ENCODE assay signal across 30 cellular contexts in the genomic region with DNA sequence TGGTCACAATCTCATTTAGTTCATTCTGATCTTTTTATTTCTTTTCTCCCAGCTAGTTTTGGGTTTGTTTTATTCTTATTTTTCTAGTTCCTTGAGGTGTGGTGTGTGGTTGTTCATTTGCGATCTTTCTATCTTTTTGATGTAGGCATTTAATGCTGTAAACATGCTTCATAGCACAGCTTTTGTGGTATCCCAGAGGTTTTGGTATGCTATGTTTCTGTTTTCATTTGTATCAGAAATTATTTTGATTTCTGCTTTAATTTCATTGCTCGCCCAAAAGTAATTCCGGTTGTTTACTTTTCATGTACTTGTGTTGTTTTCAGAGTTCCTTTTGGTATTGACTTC. TPM values are rescaled to one million over a fixed set of nuclear protein-coding genes. Genes with fewer than 3 reads are reported as not detected.
DNase-seq lines count a peak whose midpoint lies in the region; ATAC-seq and TF ChIP-seq lines count a peak whose summit lies in the region.
"Had no signal": no experiment of that assay in that cellular context is flagged by ENCODE, and none has a peak within 500 bp of the region (broad histone marks: within the 10 kb centered on the region; RNA-seq: fewer than 3 reads in every experiment).

No MANE protein-coding gene starts in this region.

- DNase-seq in activated CD4-positive, alpha-beta T cell treated with anti-CD3 and anti-CD28 coated beads for 36 hours = no peak
- no peak for DNase-seq in activated CD4-positive, alpha-beta T cell treated with anti-CD3 and anti-CD28 coated beads, Interleukin-2, amount 50 U/mL, for 48 hours
- DNase-seq in activated naive CD8-positive, alpha-beta T cell treated with anti-CD3 and anti-CD28 coated beads, Interleukin-2, amount 10 ng/mL, durations not matched to agents 7 days and 5 days = no peak
- no peak for DNase-seq in naive thymus-derived CD8-positive, alpha-beta T cell
- no peak for DNase-seq in stimulated activated CD4-positive, alpha-beta T cell treated with anti-CD3 and anti-CD28 coated beads, Interleukin-4, amount 100 ng/mL, for 1 hour
- DNase-seq in PC-9 (no peak), AG08396 (ENCODE audit: low spot score) (no peak)
- DNase-seq: 8988T; AML-193; COR-L47; cortex of kidney; DMS79; GF-D8; HCEC 1CT; islet precursor cell; Kasumi-1; midbrain; NCI-H146; nephron progenitor cell; right cardiac atrium; spleen; stimulated activated CD4-positive, alpha-beta T cell treated with anti-CD3 and anti-CD28 coated beads, Interleukin-4, amount 100 ng/mL, for 24 hours; stomach; T-helper 9 cell; tibial artery; WERI-Rb-1 had no signal

- peaks cover 19% of the 10 kb centered on the region; the same call in 1 of the 2 replicates for H3K9me3 ChIP-seq in PC-9 (ENCODE audit: insufficient read depth, low read depth)
- H3K9me3 ChIP-seq: stomach, tibial artery had no signal

- no peaks in the 10 kb centered on the region for H3K4me1 ChIP-seq in PC-9 (replicated peaks; ENCODE audit: insufficient read depth)
- H3K4me1 ChIP-seq: parathyroid adenoma had no signal

- H3K4me3 Mint-ChIP-seq in activated CD4-positive, alpha-beta T cell treated with anti-CD3 and anti-CD28 coated beads for 36 hours = no peak overlapping the region
- H3K4me3 Mint-ChIP-seq in activated naive CD8-positive, alpha-beta T cell treated with anti-CD3 and anti-CD28 coated beads, Interleukin-2, amount 10 ng/mL, durations not matched to agents 7 days and 5 days = peak overlapping the region; percentile 11
- H3K4me3 Mint-ChIP-seq in naive thymus-derived CD8-positive, alpha-beta T cell = peak overlapping the region in 7 of 10 donors; percentile 11 to 62 (median 24)
- H3K4me3 Mint-ChIP-seq: nephron progenitor cell had no signal

- no peaks in the 10 kb centered on the region for H3K27me3 ChIP-seq in PC-9 (ENCODE audit: insufficient read depth, low read depth)
- H3K27me3 ChIP-seq: spleen, stomach, tibial artery had no signal

- peaks cover 32% of the 10 kb centered on the region for H3K4me1 Mint-ChIP-seq in activated CD4-positive, alpha-beta T cell treated with anti-CD3 and anti-CD28 coated beads for 36 hours
- H3K4me1 Mint-ChIP-seq in activated naive CD8-positive, alpha-beta T cell treated with anti-CD3 and anti-CD28 coated beads, Interleukin-2, amount 10 ng/mL, durations not matched to agents 7 days and 5 days = peaks cover 17% of the 10 kb centered on the region
- peaks cover 26 to 54% (median 48%) of the 10 kb centered on the region in 4 donors for H3K4me1 Mint-ChIP-seq in naive thymus-derived CD8-positive, alpha-beta T cell
- H3K4me1 Mint-ChIP-seq: nephron progenitor cell had no signal

- TF ChIP-seq CTCF in PC-9 (conservative IDR thresholded peaks at IDR 0.05) = no peak

- H3K27ac ChIP-seq in PC-9 = no peak overlapping the region
- H3K27ac ChIP-seq: parathyroid adenoma, spleen, stomach, tibial artery, WERI-Rb-1 had no signal

- POLR2A ChIA-PET in activated CD4-positive, alpha-beta T cell treated with anti-CD3 and anti-CD28 coated beads for 36 hours (lab: Charles Lee) = interaction anchor here (0.7 kb wide), 1 partner anchor 60 kb away, joined by 3 read pairs; no protein-coding TSS in a partner anchor
- POLR2A ChIA-PET in activated naive CD8-positive, alpha-beta T cell treated with anti-CD3 and anti-CD28 coated beads, Interleukin-2, amount 10 ng/mL, durations not matched to agents 7 days and 5 days (lab: Charles Lee) = no interaction called here
- POLR2A ChIA-PET in naive thymus-derived CD8-positive, alpha-beta T cell (lab: Charles Lee) = interaction anchor here (1.0 kb wide), 1 partner anchor 12 kb away, joined by 3 read pairs; no protein-coding TSS in a partner anchor
- POLR2A ChIA-PET in PC-9 (lab: Charles Lee; ENCODE audit: unreplicated experiment) = no interaction called here

- H3K9me3 Mint-ChIP-seq in activated CD4-positive, alpha-beta T cell treated with anti-CD3 and anti-CD28 coated beads for 36 hours (ENCODE audit: low read depth) = peaks cover 14% of the 10 kb centered on the region
- peaks cover 17% of the 10 kb centered on the region for H3K9me3 Mint-ChIP-seq in activated naive CD8-positive, alpha-beta T cell treated with anti-CD3 and anti-CD28 coated beads, Interleukin-2, amount 10 ng/mL, durations not matched to agents 7 days and 5 days
- peaks cover 0 to 48% (median 23%) of the 10 kb centered on the region in 9 donors for H3K9me3 Mint-ChIP-seq in naive thymus-derived CD8-positive, alpha-beta T cell

- H3K36me3 ChIP-seq in PC-9 (ENCODE audit: low read depth) = 0 out of 2 replicates have a peak, but pooled peaks cover 8% of the 10 kb centered on the region
- H3K36me3 ChIP-seq: stomach, tibial artery, WERI-Rb-1 had no signal

- H3K27ac Mint-ChIP-seq in activated CD4-positive, alpha-beta T cell treated with anti-CD3 and anti-CD28 coated beads for 36 hours = peak overlapping the region; percentile 67
- H3K27ac Mint-ChIP-seq in activated naive CD8-positive, alpha-beta T cell treated with anti-CD3 and anti-CD28 coated beads, Interleukin-2, amount 10 ng/mL, durations not matched to agents 7 days and 5 days = no peak overlapping the region
- H3K27ac Mint-ChIP-seq in naive thymus-derived CD8-positive, alpha-beta T cell = peak overlapping the region in 6 of 10 donors; percentile 27 to 75 (median 58)
- H3K27ac Mint-ChIP-seq: nephron progenitor cell had no signal

- H3K27me3 Mint-ChIP-seq in activated CD4-positive, alpha-beta T cell treated with anti-CD3 and anti-CD28 coated beads for 36 hours = no peaks in the 10 kb centered on the region
- no peaks in the 10 kb centered on the region for H3K27me3 Mint-ChIP-seq in activated naive CD8-positive, alpha-beta T cell treated with anti-CD3 and anti-CD28 coated beads, Interleukin-2, amount 10 ng/mL, durations not matched to agents 7 days and 5 days
- H3K27me3 Mint-ChIP-seq in naive thymus-derived CD8-positive, alpha-beta T cell = no peaks in the 10 kb centered on the region

- no peak overlapping the region for H2AFZ ChIP-seq in PC-9
- H2AFZ ChIP-seq: parathyroid adenoma had no signal

- ATAC-seq in activated CD4-positive, alpha-beta T cell treated with anti-CD3 and anti-CD28 coated beads for 36 hours = no peak
- peak; percentile 23 for ATAC-seq in HG02885 (IDR thresholded peaks at IDR 0.05; ENCODE audit: poor library complexity, unreplicated experiment)
- ATAC-seq in activated naive CD8-positive, alpha-beta T cell treated with anti-CD3 and anti-CD28 coated beads, Interleukin-2, amount 10 ng/mL, durations not matched to agents 7 days and 5 days (ENCODE audit: low read depth) = no peak
- ATAC-seq in naive thymus-derived CD8-positive, alpha-beta T cell = no peak
- ATAC-seq: right cardiac atrium, SK-N-SH treated with all-trans-retinoic acid at 6 μM for 48 hours had no signal

- peaks cover 55% of the 10 kb centered on the region for H3K79me2 ChIP-seq in PC-9 (ENCODE audit: low read depth)

- CTCF ChIA-PET in activated CD4-positive, alpha-beta T cell treated with anti-CD3 and anti-CD28 coated beads for 36 hours (lab: Charles Lee) = interaction anchor here (1.0 kb wide), 1 partner anchor 285 kb away, joined by 3 read pairs; no protein-coding TSS in a partner anchor
- CTCF ChIA-PET in PC-9 (lab: Charles Lee) = no interaction called here

- H3K36me3 Mint-ChIP-seq in activated CD4-positive, alpha-beta T cell treated with anti-CD3 and anti-CD28 coated beads for 36 hours (ENCODE audit: low read depth) = peaks cover 39% of the 10 kb centered on the region
- peaks cover 35% of the 10 kb centered on the region for H3K36me3 Mint-ChIP-seq in activated naive CD8-positive, alpha-beta T cell treated with anti-CD3 and anti-CD28 coated beads, Interleukin-2, amount 10 ng/mL, durations not matched to agents 7 days and 5 days
- peaks cover 12 to 39% (median 32%) of the 10 kb centered on the region in 3 donors for H3K36me3 Mint-ChIP-seq in naive thymus-derived CD8-positive, alpha-beta T cell

- H4K20me1 ChIP-seq in PC-9 (ENCODE audit: insufficient read depth) = 0 out of 2 replicates have a peak, but pooled peaks cover 3% of the 10 kb centered on the region

- no peaks in the 10 kb centered on the region for H3K9me2 ChIP-seq in PC-9 (ENCODE audit: insufficient read depth)

- H3K4me2 ChIP-seq in PC-9 = no peak overlapping the region

- no TSS peak for BruUV-seq in PC-9 (replicated peaks; lab: Mats Ljungman, UMichigan)

- intact Hi-C loops in activated CD4-positive, alpha-beta T cell treated with anti-CD3 and anti-CD28 coated beads for 36 hours (cut with DNase I, micrococcal nuclease) = no loop called here
- intact Hi-C loops in PC-9 (cut with micrococcal nuclease; ENCODE audit: unreplicated experiment) = no loop called here

- no peak overlapping the region for H3K4me3 ChIP-seq in PC-9
- H3K4me3 ChIP-seq: spleen, stomach, tibial artery had no signal

- no peaks in the 10 kb centered on the region; the same call in 1 of the 2 replicates for H3F3A ChIP-seq in PC-9 (ENCODE audit: insufficient read depth, low read depth)

RNA-seq across cellular contexts. Expression of gene DNAJC3, which starts 12.6 kb away (rescaled TPM):
- 10 to 100 TPM; 13.4 to 16.3 TPM for total RNA-seq in activated CD4-positive, alpha-beta T cell treated with anti-CD3 and anti-CD28 coated beads for 36 hours
- total RNA-seq in activated naive CD8-positive, alpha-beta T cell treated with anti-CD3 and anti-CD28 coated beads, Interleukin-2, amount 10 ng/mL, durations not matched to agents 7 days and 5 days = 10 to 100 TPM; 14.9 to 16.6 TPM
- 10 to 100 TPM; 17.4 to 18.5 TPM for total RNA-seq in naive thymus-derived CD8-positive, alpha-beta T cell
- polyA plus RNA-seq in naive thymus-derived CD8-positive, alpha-beta T cell = 10 to 100 TPM; 11.3 to 17.0 (median 11.7) TPM
- total RNA-seq in PC-9 (2021) = 8.1 and 10.5 TPM in 2 replicates

RNA-seq across cellular contexts. Expression of gene DZIP1, which starts 45.0 kb away (rescaled TPM):
- under 1 TPM; 0.33 to 0.39 TPM for total RNA-seq in activated CD4-positive, alpha-beta T cell treated with anti-CD3 and anti-CD28 coated beads for 36 hours
- under 1 TPM; 0.17 to 0.45 TPM for total RNA-seq in activated naive CD8-positive, alpha-beta T cell treated with anti-CD3 and anti-CD28 coated beads, Interleukin-2, amount 10 ng/mL, durations not matched to agents 7 days and 5 days
- total RNA-seq in naive thymus-derived CD8-positive, alpha-beta T cell = not detected
- polyA plus RNA-seq in naive thymus-derived CD8-positive, alpha-beta T cell = not detected
- total RNA-seq in PC-9 (2021) = not detected in 2 replicates
- total RNA-seq: OCI-LY7 had no signal

Comparison
In these comparisons a context has a peak if more than half of its experiments do, and no peak if none do; other contexts are left out.
1. POLR2A ChIA-PET loops: an anchor here in activated CD4-positive, alpha-beta T cell treated with anti-CD3 and anti-CD28 coated beads for 36 hours (0.7 kb wide) and naive thymus-derived CD8-positive, alpha-beta T cell (1.0 kb wide); none called in activated naive CD8-positive, alpha-beta T cell treated with anti-CD3 and anti-CD28 coated beads, Interleukin-2, amount 10 ng/mL, durations not matched to agents 7 days and 5 days and PC-9.